Comparison of ENCODE assay signal across 30 cellular contexts in the genomic region with DNA sequence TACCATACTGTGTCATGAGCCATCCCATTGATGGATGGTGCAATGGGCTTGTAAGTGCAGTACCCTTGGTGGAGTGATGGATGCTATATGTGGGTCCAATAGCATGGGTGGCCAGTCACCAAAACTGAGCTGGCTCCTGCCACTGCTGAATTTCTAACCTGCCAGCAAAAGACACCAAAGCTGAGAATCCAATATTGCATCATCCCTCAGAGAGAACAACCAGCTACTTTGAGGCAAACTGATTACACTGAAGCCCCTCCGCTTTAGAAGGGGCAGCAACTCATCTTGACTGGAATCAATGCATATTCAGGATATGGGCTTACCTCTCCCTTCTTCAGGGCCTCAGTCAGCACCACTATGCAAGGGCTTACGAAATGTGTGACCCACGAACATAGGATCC.
"Had no signal": no experiment of that assay in that cellular context is flagged by ENCODE, and none has a peak within 500 bp of the region (broad histone marks: within the 10 kb centered on the region; RNA-seq: fewer than 3 reads in every experiment).

No MANE protein-coding gene starts in this region.

- H3K36me3 ChIP-seq: neural progenitor cell, ovary, spleen, stomach, thoracic aorta, thyroid gland, tibial nerve, upper lobe of right lung, uterus had no signal

- H3K9ac ChIP-seq: neural progenitor cell, parathyroid adenoma had no signal

- H2AFZ ChIP-seq: neural progenitor cell, parathyroid adenoma had no signal

- H3K9me3 ChIP-seq: ovary, psoas muscle, spleen, stomach, thoracic aorta, thyroid gland, tibial nerve, upper lobe of right lung, uterus had no signal

- H3K4me1 ChIP-seq: neural progenitor cell, parathyroid adenoma, psoas muscle, spleen, stomach, thyroid gland, tibial nerve, upper lobe of right lung, uterus had no signal

- H3K4me2 ChIP-seq: neural progenitor cell, smooth muscle cell had no signal

- H3K36me3 Mint-ChIP-seq: naive thymus-derived CD4-positive, alpha-beta T cell; natural killer cell; neural progenitor cell; stimulated activated naive B cell treated with anti-CD40 and anti-IgM and Interleukin-4, amounts not matched to agents 10 μg/mL and 1 μg/mL and 100 μg/mL, for 72 hours; type B pancreatic cell had no signal

- H3K4me3 Mint-ChIP-seq: naive thymus-derived CD4-positive, alpha-beta T cell; natural killer cell; nephron; neural progenitor cell; stimulated activated naive B cell treated with anti-CD40 and anti-IgM and Interleukin-4, amounts not matched to agents 10 μg/mL and 1 μg/mL and 100 μg/mL, for 72 hours; stimulated activated naive CD8-positive, alpha-beta T cell treated with anti-CD3 and anti-CD28 coated beads, Interleukin-15, Interleukin-2, amounts not matched to agents 100 ng/mL and 50 ng/mL, for 24 hours; type B pancreatic cell had no signal

- DNase-seq: naive thymus-derived CD4-positive, alpha-beta T cell; natural killer cell; occipital lobe; ovary; posterior cingulate gyrus; psoas muscle; right cardiac atrium; spleen; stimulated activated CD4-positive, alpha-beta T cell treated with anti-CD3 and anti-CD28 coated beads, Interleukin-12 subunit alpha, Interleukin-12 subunit beta, amount 100 ng/mL, for 4 hours; stimulated activated CD4-positive, alpha-beta T cell treated with anti-CD3 and anti-CD28 coated beads, Interleukin-1b, Interleukin-23, amount 100 ng/mL, for 48 hours; stimulated activated CD4-positive, alpha-beta T cell treated with anti-CD3 and anti-CD28 coated beads, Interleukin-4, amount 100 ng/mL, for 1 hour; stimulated activated CD4-positive, alpha-beta T cell treated with anti-CD3 and anti-CD28 coated beads, Interleukin-4, amount 100 ng/mL, for 4 hours; stimulated activated CD8-positive, alpha-beta memory T cell treated with anti-CD3 and anti-CD28 coated beads, Interleukin-4, amount 100 ng/mL, for 48 hours; stimulated activated naive B cell treated with anti-CD40 and anti-IgM and Interleukin-4, amounts not matched to agents 10 μg/mL and 1 μg/mL and 100 μg/mL, for 72 hours; stimulated activated naive CD4-positive, alpha-beta T cell treated with Interleukin-2 at 50 U/mL for 16 hours; stomach; thyroid gland; upper lobe of right lung; uterus had no signal

- H3K27ac ChIP-seq: neural progenitor cell, ovary, parathyroid adenoma, psoas muscle, skin epidermis, spleen, stomach, thoracic aorta, thyroid gland, tibial nerve, upper lobe of right lung, uterus had no signal

- H3K79me2 ChIP-seq: parathyroid adenoma had no signal

- H3K9me3 Mint-ChIP-seq: naive thymus-derived CD4-positive, alpha-beta T cell; natural killer cell; nephron; neural progenitor cell; stimulated activated naive B cell treated with anti-CD40 and anti-IgM and Interleukin-4, amounts not matched to agents 10 μg/mL and 1 μg/mL and 100 μg/mL, for 72 hours; stimulated activated naive CD8-positive, alpha-beta T cell treated with anti-CD3 and anti-CD28 coated beads, Interleukin-15, Interleukin-2, amounts not matched to agents 100 ng/mL and 50 ng/mL, for 24 hours; type B pancreatic cell had no signal

- H3K4me1 Mint-ChIP-seq: natural killer cell; nephron; neural progenitor cell; stimulated activated naive B cell treated with anti-CD40 and anti-IgM and Interleukin-4, amounts not matched to agents 10 μg/mL and 1 μg/mL and 100 μg/mL, for 72 hours had no signal

- H3K4me3 ChIP-seq: neural progenitor cell, ovary, psoas muscle, skin epidermis, smooth muscle cell, spleen, stomach, thoracic aorta, thyroid gland, tibial nerve, upper lobe of right lung, uterus had no signal

- H3K27me3 ChIP-seq: neural progenitor cell, ovary, spleen, stomach, thyroid gland, tibial nerve, upper lobe of right lung, uterus had no signal

- H3K27ac Mint-ChIP-seq: naive thymus-derived CD4-positive, alpha-beta T cell; natural killer cell; nephron; neural progenitor cell; progenitor cell of endocrine pancreas; stimulated activated naive B cell treated with anti-CD40 and anti-IgM and Interleukin-4, amounts not matched to agents 10 μg/mL and 1 μg/mL and 100 μg/mL, for 72 hours; stimulated activated naive CD8-positive, alpha-beta T cell treated with anti-CD3 and anti-CD28 coated beads, Interleukin-15, Interleukin-2, amounts not matched to agents 100 ng/mL and 50 ng/mL, for 24 hours; type B pancreatic cell had no signal

- ATAC-seq: naive thymus-derived CD4-positive, alpha-beta T cell; natural killer cell; psoas muscle; right cardiac atrium; sciatic nerve; stimulated activated naive B cell treated with anti-CD40 and anti-IgM and Interleukin-4, amounts not matched to agents 10 μg/mL and 1 μg/mL and 100 μg/mL, for 72 hours; upper lobe of right lung had no signal
